ENCODE assay signal across 8 cellular contexts in genomic region chr9:107489687-107490605, GRCh38. TPM values are rescaled to one million over a fixed set of nuclear protein-coding genes. Genes with fewer than 3 reads are reported as not detected.
A peak's percentile ranks its signal among the peaks of the same experiment; 100 is the strongest.
DNase-seq lines count a peak whose midpoint lies in the region; ATAC-seq and TF ChIP-seq lines count a peak whose summit lies in the region.

Gene KLF4 (minus strand): TSS chr9:107489769. CDS start chr9:107489172, 597 bp downstream.

- H3K4me3 ChIP-seq in esophagus squamous epithelium, result peak within 1 kb of the TSS; percentile 78 to 98 (median 90)
- peak within 1 kb of the TSS; percentile 42 for H3K4me3 ChIP-seq in mucosa of stomach (ENCODE audit: low read length)

- 0% methylated on average over 26 to 28 of the region's 101 CpGs for WGBS in esophagus squamous epithelium, 2 donors

- no peaks in the 10 kb centered on the region for H3K36me3 Mint-ChIP-seq in activated T-cell treated with anti-CD3 and anti-CD28 coated beads, Interleukin-2, amount 50 U/mL, for 4 hours (ENCODE audit: insufficient read depth)

- peaks cover 4 to 61% (median 14%) of the 10 kb centered on the region in 3 donors for H3K4me1 ChIP-seq in esophagus squamous epithelium
- H3K4me1 ChIP-seq in mucosa of stomach (ENCODE audit: control insufficient read depth, insufficient read depth, low read length), result peaks cover 16% of the 10 kb centered on the region

- H3K4me1 Mint-ChIP-seq in activated T-cell treated with anti-CD3 and anti-CD28 coated beads, Interleukin-2, amount 50 U/mL, for 4 hours (ENCODE audit: low read depth), result peaks cover 14% of the 10 kb centered on the region

- no peaks in the 10 kb centered on the region for H3K9me3 Mint-ChIP-seq in activated T-cell treated with anti-CD3 and anti-CD28 coated beads, Interleukin-2, amount 50 U/mL, for 4 hours

- TF ChIP-seq CTCF in C4-2B (conservative IDR thresholded peaks at IDR 0.05) (no peak), esophagus squamous epithelium (IDR thresholded peaks at IDR 0.05) (peak in 1 of 6 experiments; percentile 4)

- ATAC-seq in GM19468 (IDR thresholded peaks at IDR 0.05; ENCODE audit: extremely low read depth, unreplicated experiment), result peak; percentile 10
- ATAC-seq in activated T-cell treated with anti-CD3 and anti-CD28 coated beads, Interleukin-2, amount 50 U/mL, for 4 hours, result peak; percentile 82 to 84

- TF ChIP-seq POLR2A in esophagus squamous epithelium (IDR thresholded peaks at IDR 0.05), result peak in 2 of 4 donors; percentile 87 to 91

- DNase-seq in HPDE6-E6E7 (ENCODE audit: extremely low spot score) (peak; percentile 79), NOMO-1 treated with dmso at 0.1 percent for 144 hours (lab: John Stamatoyannopoulos, UW; ENCODE audit: unreplicated experiment) (peak; percentile 79), esophagus squamous epithelium (lab: John Stamatoyannopoulos, UW) (peak; percentile 72)
- DNase-seq in activated T-cell treated with anti-CD3 and anti-CD28 coated beads, Interleukin-2, amount 50 U/mL, for 4 hours, result peak; percentile 33
- DNase-seq in stimulated activated CD8-positive, alpha-beta memory T cell treated with anti-CD3 and anti-CD28 coated beads, Interleukin-4, amount 100 ng/mL, for 4 hours (ENCODE audit: low read depth in 2 of 2, low spot score in 1 of 2), result peak; percentile 6 to 30

- peak within 1 kb of the TSS; percentile 96 for H3K9ac ChIP-seq in mucosa of stomach (ENCODE audit: low read length)

- intact Hi-C loops in esophagus squamous epithelium (cut with DNase I), result loop anchor here (5.0 to 10.0 kb wide), 3 partner anchors 147 to 785 kb away; no protein-coding TSS in a partner anchor

- H3K36me3 ChIP-seq in esophagus squamous epithelium, result peaks cover 0 to 34% (median 24%) of the 10 kb centered on the region in 3 donors
- H3K36me3 ChIP-seq in mucosa of stomach (ENCODE audit: control insufficient read depth, insufficient read depth, low read length), result peaks cover 24% of the 10 kb centered on the region

- H3K9me3 ChIP-seq in esophagus squamous epithelium, result no peaks in the 10 kb centered on the region
- H3K9me3 ChIP-seq in mucosa of stomach (ENCODE audit: control insufficient read depth, low read length), result no peaks in the 10 kb centered on the region

- peaks cover 67% of the 10 kb centered on the region for H3K27me3 Mint-ChIP-seq in activated T-cell treated with anti-CD3 and anti-CD28 coated beads, Interleukin-2, amount 50 U/mL, for 4 hours (ENCODE audit: low read depth)

- H3K27me3 ChIP-seq in esophagus squamous epithelium (peaks cover 0 to 18% (median 0%) of the 10 kb centered on the region in 4 donors), mucosa of stomach (ENCODE audit: control insufficient read depth, insufficient read depth, low read length) (no peaks in the 10 kb centered on the region)

- peak within 1 kb of the TSS; percentile 65 for H3K4me3 Mint-ChIP-seq in activated T-cell treated with anti-CD3 and anti-CD28 coated beads, Interleukin-2, amount 50 U/mL, for 4 hours

- H3K27ac ChIP-seq in C4-2B (peak within 1 kb of the TSS; percentile 68), esophagus squamous epithelium (peak within 1 kb of the TSS; percentile 98 to 99 (median 98))

RNA-seq across cellular contexts. Expression of gene KLF4, which starts in this region (rescaled TPM):
- under 1 TPM; 0.35 to 0.56 (median 0.50) TPM for total RNA-seq in activated T-cell treated with anti-CD3 and anti-CD28 coated beads, Interleukin-2, amount 50 U/mL, for 4 hours
- 100 to 1,000 TPM in 2 of 4 donors, 10 to 100 TPM in 2; 72.0 to 157 (median 106) TPM for total RNA-seq in esophagus squamous epithelium

Comparison
In these comparisons a context has a peak if more than half of its experiments do, and no peak if none do; other contexts are left out.
1. Peak in every context shown above with its lines: DNase-seq, ATAC-seq, H3K4me3 ChIP-seq and H3K27ac ChIP-seq.
2. RNA of gene KLF4 (total RNA-seq): 72.0 to 157 TPM in esophagus squamous epithelium; 0.35 to 0.56 TPM in activated T-cell treated with anti-CD3 and anti-CD28 coated beads, Interleukin-2, amount 50 U/mL, for 4 hours; every median in the first group is over 10 times any median in the second.
3. Peak in DNase-seq and ATAC-seq in activated T-cell treated with anti-CD3 and anti-CD28 coated beads, Interleukin-2, amount 50 U/mL, for 4 hours; RNA of the gene not detected or under 1 TPM.
4. DNase-seq: peak in every context shown above with its lines; median percentile 79 in HPDE6-E6E7; 79 in NOMO-1 treated with dmso at 0.1 percent for 144 hours; 72 in esophagus squamous epithelium; 33 in activated T-cell treated with anti-CD3 and anti-CD28 coated beads, Interleukin-2, amount 50 U/mL, for 4 hours; 18 in stimulated activated CD8-positive, alpha-beta memory T cell treated with anti-CD3 and anti-CD28 coated beads, Interleukin-4, amount 100 ng/mL, for 4 hours.